11 cellular contexts compared by ENCODE assay signal in genomic region chr15:56871180-56871579, GRCh38. TPM values are rescaled to one million over a fixed set of nuclear protein-coding genes. Genes with fewer than 3 reads are reported as not detected.
DNase-seq lines count a peak whose midpoint lies in the region; ATAC-seq and TF ChIP-seq lines count a peak whose summit lies in the region.
"Had no signal": no experiment of that assay in that cellular context is flagged by ENCODE, and none has a peak within 500 bp of the region (broad histone marks: within the 10 kb centered on the region; RNA-seq: fewer than 3 reads in every experiment).

No MANE protein-coding gene starts in this region.

- intact Hi-C loops in A673 (cut with micrococcal nuclease; ENCODE audit: unreplicated experiment) (no loop called here), mammary epithelial cell (cut with micrococcal nuclease) (no loop called here), left lung (cut with DNase I) (loop anchor here in 1 of 2 donors (10.0 kb wide), 1 partner anchor 376 kb away; no protein-coding TSS in a partner anchor), esophagus muscularis mucosa (cut with DNase I) (loop anchor here (5.0 kb wide), 1 partner anchor 374 kb away; no protein-coding TSS in a partner anchor), transverse colon (cut with DNase I; ENCODE audit: low total_unique reads) (loop anchor here (10.0 kb wide), 1 partner anchor 46 kb away; no protein-coding TSS in a partner anchor)
- intact Hi-C loops in activated CD4-positive, alpha-beta T cell treated with anti-CD3 and anti-CD28 coated beads, Interleukin-2, amount 10 ng/mL, durations not matched to agents 24 days and 14 days (cut with micrococcal nuclease), result no loop called here

- H3K9me3 ChIP-seq in A673 (ENCODE audit: low read depth, low read length, poor library complexity, severe bottlenecking) (no peaks in the 10 kb centered on the region), mammary epithelial cell (replicated peaks; ENCODE audit: insufficient read depth, low read length) (no peaks in the 10 kb centered on the region), left lung (no peaks in the 10 kb centered on the region), suprapubic skin (no peaks in the 10 kb centered on the region), esophagus muscularis mucosa (no peaks in the 10 kb centered on the region), transverse colon (no peaks in the 10 kb centered on the region)

- H3K4me3 Mint-ChIP-seq in activated CD4-positive, alpha-beta T cell treated with anti-CD3 and anti-CD28 coated beads, Interleukin-2, amount 10 ng/mL, durations not matched to agents 24 days and 14 days, result no peak overlapping the region

- peak; percentile 72 for DNase-seq in A673 (ENCODE audit: low spot score)
- DNase-seq in HT-29 (ENCODE audit: low spot score), result peak; percentile 84
- DNase-seq in mammary epithelial cell, result peak; percentile 59
- DNase-seq in left lung, result no peak
- no peak for DNase-seq in suprapubic skin (ENCODE audit: low spot score in 2 of 2)
- no peak for DNase-seq in activated CD4-positive, alpha-beta T cell treated with anti-CD3 and anti-CD28 coated beads, Interleukin-2, amount 10 ng/mL, durations not matched to agents 24 days and 14 days
- DNase-seq in esophagus muscularis mucosa (ENCODE audit: extremely low spot score), result no peak
- no peak for DNase-seq in transverse colon
- DNase-seq: activated CD4-positive, alpha-beta T cell treated with anti-CD3 and anti-CD28 coated beads, Interleukin-2, amount 50 U/mL, for 4 hours; AML-193; NCI-H446 had no signal

- H2AFZ ChIP-seq in mammary epithelial cell (ENCODE audit: low read depth, low read length), result no peak overlapping the region

- no peak for TF ChIP-seq EP300 in suprapubic skin (IDR thresholded peaks at IDR 0.05)
- no peak for TF ChIP-seq EP300 in esophagus muscularis mucosa (IDR thresholded peaks at IDR 0.05)
- no peak for TF ChIP-seq EP300 in transverse colon (IDR thresholded peaks at IDR 0.05; ENCODE audit: low read depth)

- no peak for TF ChIP-seq POLR2A in suprapubic skin (IDR thresholded peaks at IDR 0.05)
- no peak for TF ChIP-seq POLR2A in esophagus muscularis mucosa (IDR thresholded peaks at IDR 0.05; ENCODE audit: low read depth)
- no peak for TF ChIP-seq POLR2A in transverse colon (IDR thresholded peaks at IDR 0.05)

- CTCF ChIA-PET in A673 (lab: Charles Lee) (no interaction called here), mammary epithelial cell (lab: Charles Lee; ENCODE audit: low non-redundant PET) (interaction anchor here (0.6 kb wide), 1 partner anchor 380 kb away, joined by 3 read pairs; no protein-coding TSS in a partner anchor)

- H3K9ac ChIP-seq in mammary epithelial cell (ENCODE audit: insufficient read depth, low read length), result no peak overlapping the region

- H3K27me3 ChIP-seq in A673 (replicated peaks; ENCODE audit: insufficient read depth, low read depth, low read length, poor library complexity) (no peaks in the 10 kb centered on the region), mammary epithelial cell (ENCODE audit: insufficient read depth, low read length) (no peaks in the 10 kb centered on the region), left lung (no peaks in the 10 kb centered on the region), suprapubic skin (no peaks in the 10 kb centered on the region), esophagus muscularis mucosa (no peaks in the 10 kb centered on the region), transverse colon (no peaks in the 10 kb centered on the region)

- no peaks in the 10 kb centered on the region for H3K36me3 Mint-ChIP-seq in activated CD4-positive, alpha-beta T cell treated with anti-CD3 and anti-CD28 coated beads, Interleukin-2, amount 10 ng/mL, durations not matched to agents 24 days and 14 days (ENCODE audit: low read depth)

- no peak overlapping the region for H3K27ac Mint-ChIP-seq in activated CD4-positive, alpha-beta T cell treated with anti-CD3 and anti-CD28 coated beads, Interleukin-2, amount 10 ng/mL, durations not matched to agents 24 days and 14 days

- no peaks in the 10 kb centered on the region for H4K20me1 ChIP-seq in mammary epithelial cell (ENCODE audit: insufficient read depth, low read length)

- H3K4me2 ChIP-seq in mammary epithelial cell (ENCODE audit: insufficient read depth, low read depth, low read length), result peak overlapping the region; percentile 25

- H3K4me3 ChIP-seq in A673 (ENCODE audit: low read depth, low read length, poor library complexity, severe bottlenecking) (no peak overlapping the region), mammary epithelial cell (replicated peaks in 1 of 3; ENCODE audit: insufficient read depth in 1 of 3, low read depth in 2 of 3, low read length in 3 of 3) (no peak overlapping the region), left lung (no peak overlapping the region), suprapubic skin (no peak overlapping the region), esophagus muscularis mucosa (no peak overlapping the region), transverse colon (no peak overlapping the region)

- H3K27ac ChIP-seq in A673 (ENCODE audit: low read depth, low read length, poor library complexity, severe bottlenecking) (no peak overlapping the region), mammary epithelial cell (ENCODE audit: insufficient read depth, low read depth, low read length) (peak overlapping the region; percentile 58), left lung (no peak overlapping the region), suprapubic skin (no peak overlapping the region), esophagus muscularis mucosa (replicated peaks in 1 of 4) (no peak overlapping the region), transverse colon (no peak overlapping the region)

- ATAC-seq in left lung, result peak; percentile 24

- BruUV-seq in A673 (replicated peaks; lab: Mats Ljungman, UMichigan) (no TSS peak), mammary epithelial cell (replicated peaks; lab: Mats Ljungman, UMichigan) (no TSS peak)

- H3K4me1 ChIP-seq in A673 (ENCODE audit: insufficient read depth, low read length, poor library complexity, severe bottlenecking) (peaks cover 39% of the 10 kb centered on the region), mammary epithelial cell (ENCODE audit: insufficient read depth, low read length) (peaks cover 9% of the 10 kb centered on the region), left lung (no peaks in the 10 kb centered on the region), suprapubic skin (peaks cover 12% of the 10 kb centered on the region), esophagus muscularis mucosa (peaks cover 0 to 34% (median 28%) of the 10 kb centered on the region in 4 donors), transverse colon (peaks cover 0 to 6% (median 0%) of the 10 kb centered on the region in 4 donors)

- no peaks in the 10 kb centered on the region for H3K36me3 ChIP-seq in A673 (ENCODE audit: insufficient read depth, low read length, poor library complexity, severe bottlenecking)
- H3K36me3 ChIP-seq in mammary epithelial cell (ENCODE audit: insufficient read depth, low read length), result no peaks in the 10 kb centered on the region
- no peaks in the 10 kb centered on the region for H3K36me3 ChIP-seq in left lung
- no peaks in the 10 kb centered on the region for H3K36me3 ChIP-seq in suprapubic skin
- no peaks in the 10 kb centered on the region for H3K36me3 ChIP-seq in esophagus muscularis mucosa
- no peaks in the 10 kb centered on the region for H3K36me3 ChIP-seq in transverse colon

- no peaks in the 10 kb centered on the region for H3K4me1 Mint-ChIP-seq in activated CD4-positive, alpha-beta T cell treated with anti-CD3 and anti-CD28 coated beads, Interleukin-2, amount 10 ng/mL, durations not matched to agents 24 days and 14 days

- H3K9me3 Mint-ChIP-seq in activated CD4-positive, alpha-beta T cell treated with anti-CD3 and anti-CD28 coated beads, Interleukin-2, amount 10 ng/mL, durations not matched to agents 24 days and 14 days, result no peaks in the 10 kb centered on the region

- WGBS in mammary epithelial cell (ENCODE audit: low coverage, missing lambda C conversion rate), result 7% methylated on average over 1 of the region's 1 CpG
- 50% methylated on average over 1 of the region's 1 CpG for WGBS in suprapubic skin
- WGBS in esophagus muscularis mucosa, result 54% methylated on average over 1 of the region's 1 CpG
- WGBS in transverse colon (ENCODE audit: low coverage in 1 of 2), 2 donors, result 77 to 78% methylated on average over 1 of the region's 1 CpG

- dilution Hi-C loops in mammary epithelial cell (cut with HindIII; ENCODE audit: low sequenced_read_pairs), result no loop called here

- POLR2A ChIA-PET in A673 (lab: Charles Lee; ENCODE audit: low non-redundant PET), result no interaction called here

- in situ Hi-C loops in mammary epithelial cell (cut with MboI; ENCODE audit: low sequenced_read_pairs in 2 of 2) (no loop called here), transverse colon (cut with MboI; ENCODE audit: low pct_ligation_motif_present in 1 of 4, low pct_unique_long_range_greater_than_20kb in 1 of 4, low sequenced_read_pairs in 3 of 4) (loop anchor here (10.0 to 25.0 kb wide), 3 partner anchors 366 to 384 kb away; no protein-coding TSS in a partner anchor)

- H3K79me2 ChIP-seq in mammary epithelial cell (ENCODE audit: insufficient read depth, low read length), result no peaks in the 10 kb centered on the region

- H3K27me3 Mint-ChIP-seq in activated CD4-positive, alpha-beta T cell treated with anti-CD3 and anti-CD28 coated beads, Interleukin-2, amount 10 ng/mL, durations not matched to agents 24 days and 14 days, result no peaks in the 10 kb centered on the region

- TF ChIP-seq CTCF in A673 (conservative IDR thresholded peaks at IDR 0.05; ENCODE audit: low read depth, low read length) (no peak), mammary epithelial cell (conservative IDR thresholded peaks at IDR 0.05 in 1 of 2, IDR thresholded peaks at IDR 0.05 in 1 of 2; ENCODE audit: extremely low read depth in 1 of 2, insufficient read depth in 1 of 2, low read depth in 1 of 2, low read length in 2 of 2) (no peak), left lung (IDR thresholded peaks at IDR 0.05) (no peak), suprapubic skin (IDR thresholded peaks at IDR 0.05) (no peak), esophagus muscularis mucosa (IDR thresholded peaks at IDR 0.05) (no peak), transverse colon (IDR thresholded peaks at IDR 0.05) (no peak)

RNA-seq across cellular contexts. Expression of gene TCF12, which starts 47.3 kb away (rescaled TPM):
- total RNA-seq in A673 (2021) (331 and 351 TPM in 2 replicates), mammary epithelial cell (100 to 1,000 TPM in 1 of 2 donors, 10 to 100 TPM in 1; 91.7 to 110 TPM), left lung (100 to 1,000 TPM; 106 to 116 TPM), suprapubic skin (100 to 1,000 TPM in 2 of 4 donors, 10 to 100 TPM in 2; 91.3 to 118 (median 105) TPM), esophagus muscularis mucosa (100 to 1,000 TPM; 108 to 177 (median 148) TPM), transverse colon (100 to 1,000 TPM; 105 to 446 (median 180) TPM)
- total RNA-seq in HT-29 (2014; rRNA removed; shearing (Covaris generic)), result 154 and 155 TPM in 2 replicates
- 48.0 TPM for polyA plus RNA-seq in mammary epithelial cell
- 104 TPM for polyA minus RNA-seq in mammary epithelial cell
- total RNA-seq in activated CD4-positive, alpha-beta T cell treated with anti-CD3 and anti-CD28 coated beads, Interleukin-2, amount 10 ng/mL, durations not matched to agents 24 days and 14 days, result 78.6 and 89.1 TPM in 2 replicates

Comparison
In these comparisons a context has a peak if more than half of its experiments do, and no peak if none do; other contexts are left out.
1. DNase-seq: peak in A673 (single experiment), HT-29 (single experiment) and mammary epithelial cell (single experiment); none in left lung (0 of 2), suprapubic skin (0 of 2), activated CD4-positive, alpha-beta T cell treated with anti-CD3 and anti-CD28 coated beads, Interleukin-2, amount 10 ng/mL, durations not matched to agents 24 days and 14 days (single experiment), esophagus muscularis mucosa (single experiment) and transverse colon (single experiment).
2. intact Hi-C loops: an anchor here in esophagus muscularis mucosa (5.0 kb wide) and transverse colon (10.0 kb wide); none called in A673, mammary epithelial cell and activated CD4-positive, alpha-beta T cell treated with anti-CD3 and anti-CD28 coated beads, Interleukin-2, amount 10 ng/mL, durations not matched to agents 24 days and 14 days.
3. in situ Hi-C loops: an anchor here in transverse colon (10.0 to 25.0 kb wide); none called in mammary epithelial cell.